ENCODE assay signal across 14 cellular contexts in genomic region chr6:36967757-36968156, GRCh38. TPM values are rescaled to one million over a fixed set of nuclear protein-coding genes. Genes with fewer than 3 reads are reported as not detected.
DNase-seq lines count a peak whose midpoint lies in the region; ATAC-seq and TF ChIP-seq lines count a peak whose summit lies in the region.
"Had no signal": no experiment of that assay in that cellular context is flagged by ENCODE, and none has a peak within 500 bp of the region (broad histone marks: within the 10 kb centered on the region; RNA-seq: fewer than 3 reads in every experiment).

No MANE protein-coding gene starts in this region.

- H3K27ac ChIP-seq in naive thymus-derived CD4-positive, alpha-beta T cell (ENCODE audit: low read depth, low read length): no peak overlapping the region
- H3K27ac ChIP-seq in suprapubic skin: peak overlapping the region; percentile 40
- H3K27ac ChIP-seq: HL-60 had no signal

- H3K4me3 ChIP-seq in naive thymus-derived CD4-positive, alpha-beta T cell (ENCODE audit: low read length): no peak overlapping the region
- H3K4me3 ChIP-seq in suprapubic skin: no peak overlapping the region

- intact Hi-C loops in naive thymus-derived CD4-positive, alpha-beta T cell (cut with micrococcal nuclease): no loop called here

- H3K4me1 ChIP-seq in naive thymus-derived CD4-positive, alpha-beta T cell (ENCODE audit: control insufficient read depth in 2 of 2, insufficient read depth in 2 of 2, low read length in 2 of 2): peaks cover 19 to 23% of the 10 kb centered on the region in 2 donors
- peaks cover 57% of the 10 kb centered on the region for H3K4me1 ChIP-seq in suprapubic skin

- CTCF ChIA-PET in naive thymus-derived CD4-positive, alpha-beta T cell (lab: Charles Lee): no interaction called here

- H3K36me3 Mint-ChIP-seq in activated T-cell treated with anti-CD3 and anti-CD28 coated beads, Interleukin-2, amount 50 U/mL, for 24 hours (ENCODE audit: low read depth): peaks cover 71% of the 10 kb centered on the region
- H3K36me3 Mint-ChIP-seq in activated T-cell treated with anti-CD3 and anti-CD28 coated beads, Interleukin-2, amount 50 U/mL, for 4 hours (ENCODE audit: insufficient read depth): peaks cover 34% of the 10 kb centered on the region
- H3K36me3 Mint-ChIP-seq in activated T-helper 17 cell treated with anti-CD3 and anti-CD28 coated beads, Interleukin-2, amount 50 U/mL, for 72 hours (ENCODE audit: low read depth): peaks cover 61% of the 10 kb centered on the region
- peaks cover 4 to 49% (median 10%) of the 10 kb centered on the region in 5 donors for H3K36me3 Mint-ChIP-seq in naive thymus-derived CD4-positive, alpha-beta T cell

- peak overlapping the region; percentile 76 for H3K27ac Mint-ChIP-seq in activated T-cell treated with anti-CD3 and anti-CD28 coated beads, Interleukin-2, amount 50 U/mL, for 24 hours
- H3K27ac Mint-ChIP-seq in activated T-helper 17 cell treated with anti-CD3 and anti-CD28 coated beads, Interleukin-2, amount 50 U/mL, for 72 hours: peak overlapping the region; percentile 28
- H3K27ac Mint-ChIP-seq in naive thymus-derived CD4-positive, alpha-beta T cell: peak overlapping the region in 5 of 9 donors; percentile 31 to 77 (median 38)

- H3K27me3 ChIP-seq in naive thymus-derived CD4-positive, alpha-beta T cell (ENCODE audit: control insufficient read depth in 2 of 2, insufficient read depth in 2 of 2, low read length in 2 of 2): no peaks in the 10 kb centered on the region
- no peaks in the 10 kb centered on the region for H3K27me3 ChIP-seq in suprapubic skin

- no peak for TF ChIP-seq POLR2A in suprapubic skin (IDR thresholded peaks at IDR 0.05)

- H3K4me3 Mint-ChIP-seq in activated T-cell treated with anti-CD3 and anti-CD28 coated beads, Interleukin-2, amount 50 U/mL, for 24 hours: no peak overlapping the region
- no peak overlapping the region for H3K4me3 Mint-ChIP-seq in activated T-cell treated with anti-CD3 and anti-CD28 coated beads, Interleukin-2, amount 50 U/mL, for 4 hours
- H3K4me3 Mint-ChIP-seq in activated T-helper 17 cell treated with anti-CD3 and anti-CD28 coated beads, Interleukin-2, amount 50 U/mL, for 72 hours: no peak overlapping the region
- no peak overlapping the region for H3K4me3 Mint-ChIP-seq in naive thymus-derived CD4-positive, alpha-beta T cell

- TF ChIP-seq CTCF in suprapubic skin (IDR thresholded peaks at IDR 0.05): no peak

- TF ChIP-seq EP300 in suprapubic skin (IDR thresholded peaks at IDR 0.05): no peak

- ATAC-seq in activated T-cell treated with anti-CD3 and anti-CD28 coated beads, Interleukin-2, amount 50 U/mL, for 4 hours: no peak
- no peak for ATAC-seq in activated T-helper 17 cell treated with anti-CD3 and anti-CD28 coated beads, Interleukin-2, amount 50 U/mL, for 72 hours (replicated peaks)
- no peak for ATAC-seq in naive thymus-derived CD4-positive, alpha-beta T cell
- ATAC-seq in HG03565 (IDR thresholded peaks at IDR 0.05; ENCODE audit: unreplicated experiment): no peak
- ATAC-seq: HCT116 had no signal

- WGBS in suprapubic skin: 80% methylated on average over 4 of the region's 4 CpGs

- no peaks in the 10 kb centered on the region for H3K9me3 Mint-ChIP-seq in activated T-cell treated with anti-CD3 and anti-CD28 coated beads, Interleukin-2, amount 50 U/mL, for 24 hours
- H3K9me3 Mint-ChIP-seq in activated T-cell treated with anti-CD3 and anti-CD28 coated beads, Interleukin-2, amount 50 U/mL, for 4 hours: no peaks in the 10 kb centered on the region
- no peaks in the 10 kb centered on the region for H3K9me3 Mint-ChIP-seq in activated T-helper 17 cell treated with anti-CD3 and anti-CD28 coated beads, Interleukin-2, amount 50 U/mL, for 72 hours
- H3K9me3 Mint-ChIP-seq in naive thymus-derived CD4-positive, alpha-beta T cell: no peaks in the 10 kb centered on the region

- H3K27me3 Mint-ChIP-seq in activated T-cell treated with anti-CD3 and anti-CD28 coated beads, Interleukin-2, amount 50 U/mL, for 24 hours: no peaks in the 10 kb centered on the region
- H3K27me3 Mint-ChIP-seq in activated T-cell treated with anti-CD3 and anti-CD28 coated beads, Interleukin-2, amount 50 U/mL, for 4 hours (ENCODE audit: low read depth): no peaks in the 10 kb centered on the region
- no peaks in the 10 kb centered on the region for H3K27me3 Mint-ChIP-seq in activated T-helper 17 cell treated with anti-CD3 and anti-CD28 coated beads, Interleukin-2, amount 50 U/mL, for 72 hours
- H3K27me3 Mint-ChIP-seq in naive thymus-derived CD4-positive, alpha-beta T cell: no peaks in the 10 kb centered on the region

- no peak for DNase-seq in activated T-cell treated with anti-CD3 and anti-CD28 coated beads, Interleukin-2, amount 50 U/mL, for 24 hours
- no peak for DNase-seq in activated T-cell treated with anti-CD3 and anti-CD28 coated beads, Interleukin-2, amount 50 U/mL, for 4 hours
- no peak for DNase-seq in naive thymus-derived CD4-positive, alpha-beta T cell
- no peak for DNase-seq in suprapubic skin (ENCODE audit: low spot score in 2 of 2)
- no peak for DNase-seq in DMS153 treated with DMSO at 0.1 percent for 48 hours (lab: John Stamatoyannopoulos, UW; ENCODE audit: unreplicated experiment)
- no peak for DNase-seq in NCI-H748 (lab: John Stamatoyannopoulos, UW; ENCODE audit: unreplicated experiment)
- DNase-seq: C1 segment of cervical spinal cord, DMS53, NCI-H1436 treated with DMSO at 0.1 percent for 48 hours had no signal

- H3K4me1 Mint-ChIP-seq in activated T-cell treated with anti-CD3 and anti-CD28 coated beads, Interleukin-2, amount 50 U/mL, for 24 hours (ENCODE audit: low read depth): peaks cover 35% of the 10 kb centered on the region
- H3K4me1 Mint-ChIP-seq in activated T-cell treated with anti-CD3 and anti-CD28 coated beads, Interleukin-2, amount 50 U/mL, for 4 hours (ENCODE audit: low read depth): peaks cover 28% of the 10 kb centered on the region
- H3K4me1 Mint-ChIP-seq in activated T-helper 17 cell treated with anti-CD3 and anti-CD28 coated beads, Interleukin-2, amount 50 U/mL, for 72 hours: peaks cover 16% of the 10 kb centered on the region
- peaks cover 17 to 34% (median 26%) of the 10 kb centered on the region in 7 donors for H3K4me1 Mint-ChIP-seq in naive thymus-derived CD4-positive, alpha-beta T cell

- no peaks in the 10 kb centered on the region for H3K9me3 ChIP-seq in naive thymus-derived CD4-positive, alpha-beta T cell (ENCODE audit: control insufficient read depth in 2 of 3, low read length in 3 of 3)
- no peaks in the 10 kb centered on the region for H3K9me3 ChIP-seq in suprapubic skin

- H3K36me3 ChIP-seq in naive thymus-derived CD4-positive, alpha-beta T cell (ENCODE audit: control insufficient read depth in 2 of 3, insufficient read depth in 3 of 3, low read length in 3 of 3): peaks cover 37 to 59% (median 39%) of the 10 kb centered on the region in 3 experiments
- peaks cover 60% of the 10 kb centered on the region for H3K36me3 ChIP-seq in suprapubic skin

- POLR2A ChIA-PET in naive thymus-derived CD4-positive, alpha-beta T cell (lab: Charles Lee): interaction anchor here (1.0 kb wide), 1 partner anchor 12 kb away, joined by 5 read pairs; no protein-coding TSS in a partner anchor

RNA-seq across cellular contexts. Expression of gene PI16, which starts 13.2 kb away (rescaled TPM):
- not detected for total RNA-seq in activated T-cell treated with anti-CD3 and anti-CD28 coated beads, Interleukin-2, amount 50 U/mL, for 4 hours
- 1 to 10 TPM; 1.8 to 2.1 TPM for total RNA-seq in activated T-helper 17 cell treated with anti-CD3 and anti-CD28 coated beads, Interleukin-2, amount 50 U/mL, for 72 hours
- 1 to 10 TPM; 1.2 to 7.5 (median 1.6) TPM for total RNA-seq in naive thymus-derived CD4-positive, alpha-beta T cell
- polyA plus RNA-seq in naive thymus-derived CD4-positive, alpha-beta T cell: 10 to 100 TPM in 1 of 2 donors, 1 to 10 TPM in 1; 2.4 to 10.6 TPM
- 10 to 100 TPM in 1 of 4 donors, 1 to 10 TPM in 3; 2.8 to 17.2 (median 3.9) TPM for total RNA-seq in suprapubic skin

RNA-seq across cellular contexts. Expression of gene MTCH1, which starts 18.2 kb away (rescaled TPM):
- total RNA-seq in activated T-cell treated with anti-CD3 and anti-CD28 coated beads, Interleukin-2, amount 50 U/mL, for 4 hours: 100 to 1,000 TPM; 100 to 104 (median 104) TPM
- 100 to 1,000 TPM in 1 of 2 donors, 10 to 100 TPM in 1; 97.9 to 133 TPM for total RNA-seq in activated T-helper 17 cell treated with anti-CD3 and anti-CD28 coated beads, Interleukin-2, amount 50 U/mL, for 72 hours
- 100 to 1,000 TPM; 123 to 198 (median 130) TPM for total RNA-seq in naive thymus-derived CD4-positive, alpha-beta T cell
- 10 to 100 TPM; 75.2 to 85.7 TPM for polyA plus RNA-seq in naive thymus-derived CD4-positive, alpha-beta T cell
- 100 to 1,000 TPM; 160 to 220 (median 183) TPM for total RNA-seq in suprapubic skin

RNA-seq across cellular contexts. Expression of gene FGD2, which starts 37.7 kb away (rescaled TPM):
- total RNA-seq in activated T-cell treated with anti-CD3 and anti-CD28 coated beads, Interleukin-2, amount 50 U/mL, for 4 hours: 1 to 10 TPM in 2 of 3 donors, under 1 TPM in 1; 0.87 to 1.5 (median 1.1) TPM
- 1 to 10 TPM; 5.3 to 8.3 TPM for total RNA-seq in activated T-helper 17 cell treated with anti-CD3 and anti-CD28 coated beads, Interleukin-2, amount 50 U/mL, for 72 hours
- 10 to 100 TPM in 1 of 5 experiments, 1 to 10 TPM in 4; 1.4 to 71.9 (median 3.5) TPM for total RNA-seq in naive thymus-derived CD4-positive, alpha-beta T cell
- under 1 TPM; 0.25 to 0.38 TPM for polyA plus RNA-seq in naive thymus-derived CD4-positive, alpha-beta T cell
- total RNA-seq in suprapubic skin: 10 to 100 TPM in 1 of 4 donors, 1 to 10 TPM in 3; 2.4 to 13.6 (median 4.6) TPM
- total RNA-seq: A172 had no signal
